Comparison of ENCODE assay signal across 9 cellular contexts in genomic region chr16:12896562-12896961, GRCh38. TPM values are rescaled to one million over a fixed set of nuclear protein-coding genes. Genes with fewer than 3 reads are reported as not detected.
DNase-seq lines count a peak whose midpoint lies in the region; ATAC-seq and TF ChIP-seq lines count a peak whose summit lies in the region.
"Had no signal": no experiment of that assay in that cellular context is flagged by ENCODE, and none has a peak within 500 bp of the region (broad histone marks: within the 10 kb centered on the region; RNA-seq: fewer than 3 reads in every experiment).

No MANE protein-coding gene starts in this region.

- intact Hi-C loops in ovary (cut with DNase I) = no loop called here

- H3K9me3 Mint-ChIP-seq in nephron = no peaks in the 10 kb centered on the region
- H3K9me3 Mint-ChIP-seq in immature natural killer cell = no peaks in the 10 kb centered on the region
- H3K9me3 Mint-ChIP-seq: central memory CD8-positive, alpha-beta T cell had no signal

- H3K27me3 Mint-ChIP-seq in nephron (ENCODE audit: low read depth) (peaks cover 92% of the 10 kb centered on the region), immature natural killer cell (ENCODE audit: low read depth in 3 of 3) (peaks cover 4 to 16% (median 5%) of the 10 kb centered on the region in 3 donors)

- H3K27ac Mint-ChIP-seq in nephron = no peak overlapping the region
- no peak overlapping the region for H3K27ac Mint-ChIP-seq in immature natural killer cell

- no peak for ATAC-seq in GM21447 (IDR thresholded peaks at IDR 0.05; ENCODE audit: unreplicated experiment)

- DNase-seq in GDM1 (lab: John Stamatoyannopoulos, UW) (peak; percentile 42), LoVo (ENCODE audit: low spot score) (peak; percentile 25), astrocyte of the hippocampus (ENCODE audit: low read depth, low spot score) (peak; percentile 57), immature natural killer cell (no peak), ovary (no peak)
- DNase-seq in activated CD4-positive, alpha-beta T cell treated with anti-CD3 and anti-CD28 coated beads, Interleukin-2, amount 50 U/mL, for 48 hours = no peak

- no peak overlapping the region for H3K27ac ChIP-seq in ovary

- no peaks in the 10 kb centered on the region for H3K27me3 ChIP-seq in ovary

- peaks cover under 1% of the 10 kb centered on the region for H3K4me1 ChIP-seq in ovary (ENCODE audit: insufficient read depth)

- H3K4me3 Mint-ChIP-seq in nephron (no peak overlapping the region), immature natural killer cell (no peak overlapping the region)
- H3K4me3 Mint-ChIP-seq: central memory CD8-positive, alpha-beta T cell had no signal

- no peaks in the 10 kb centered on the region for H3K9me3 ChIP-seq in ovary

- H3K4me3 ChIP-seq in ovary = no peak overlapping the region

- TF ChIP-seq EP300 in ovary (IDR thresholded peaks at IDR 0.05) = no peak

- H3K36me3 Mint-ChIP-seq in nephron (ENCODE audit: low read depth) (no peaks in the 10 kb centered on the region), immature natural killer cell (no peaks in the 10 kb centered on the region)

- no peaks in the 10 kb centered on the region for H3K36me3 ChIP-seq in ovary

- WGBS in ovary, 3 donors = 35 to 47% (median 41%) methylated on average over 4 of the region's 4 CpGs

- TF ChIP-seq POLR2A in ovary (IDR thresholded peaks at IDR 0.05) = no peak

- TF ChIP-seq CTCF in nephron (IDR thresholded peaks at IDR 0.05; ENCODE audit: unreplicated experiment in 3 of 3) (peak; percentile 41 to 50 (median 43)), ovary (IDR thresholded peaks at IDR 0.05) (no peak)

- H3K4me1 Mint-ChIP-seq in nephron (no peaks in the 10 kb centered on the region), immature natural killer cell (no peaks in the 10 kb centered on the region)
- H3K4me1 Mint-ChIP-seq: central memory CD8-positive, alpha-beta T cell had no signal

RNA-seq across cellular contexts. Expression of gene SHISA9, which starts 4.8 kb away (rescaled TPM):
- polyA plus RNA-seq in immature natural killer cell = not detected
- total RNA-seq in ovary = under 1 TPM in 4 of 7 donors, not detected in 3; 0.03 to 0.47 (median 0.16) TPM
- under 1 TPM; 0.08 to 0.13 TPM for polyA plus RNA-seq in ovary

Comparison
In these comparisons a context has a peak if more than half of its experiments do, and no peak if none do; other contexts are left out.
1. DNase-seq: peak in GDM1 (single experiment), LoVo (single experiment) and astrocyte of the hippocampus (single experiment); none in immature natural killer cell (0 of 3), activated CD4-positive, alpha-beta T cell treated with anti-CD3 and anti-CD28 coated beads, Interleukin-2, amount 50 U/mL, for 48 hours (0 of 2) and ovary (0 of 5).
2. CTCF ChIP-seq: peak in nephron (3 of 3); none in ovary (0 of 3).